ENCODE assay signal across 23 cellular contexts in the genomic region with DNA sequence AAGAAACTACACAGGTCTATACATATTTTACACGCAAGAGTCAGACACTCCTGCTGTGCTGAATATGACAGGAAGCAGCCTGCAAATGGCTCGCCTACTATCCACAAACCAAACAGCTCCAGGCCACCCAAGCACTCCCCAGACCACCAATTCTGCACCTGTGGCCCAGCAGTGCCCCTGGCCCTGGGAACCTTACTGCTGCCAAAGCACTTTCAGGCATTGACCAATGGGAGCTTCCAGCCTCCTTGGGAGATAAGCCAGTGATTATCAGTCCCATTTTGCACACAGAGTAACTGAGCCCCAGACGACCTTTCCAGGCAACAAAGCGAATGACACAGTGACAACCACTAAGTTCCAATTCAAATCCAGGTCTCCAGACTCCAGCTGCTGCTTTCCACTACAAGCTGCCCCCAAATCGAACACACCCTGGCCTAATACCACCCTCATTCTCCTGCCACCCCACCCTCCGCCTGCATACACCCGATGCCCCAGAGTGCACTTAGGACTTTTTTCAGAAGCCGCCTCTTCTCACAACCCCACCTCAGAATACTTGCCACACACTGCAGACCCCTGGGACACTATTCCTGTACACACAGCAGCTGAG.
A peak's percentile ranks its signal among the peaks of the same experiment; 100 is the strongest.
DNase-seq lines count a peak whose midpoint lies in the region; ATAC-seq and TF ChIP-seq lines count a peak whose summit lies in the region.
"Had no signal": no experiment of that assay in that cellular context is flagged by ENCODE, and none has a peak within 500 bp of the region (broad histone marks: within the 10 kb centered on the region; RNA-seq: fewer than 3 reads in every experiment).

No MANE protein-coding gene starts in this region.

- H3K4me2 ChIP-seq in HCT116 (ENCODE audit: low read length) (peak overlapping the region; percentile 70), hepatocyte (peak overlapping the region; percentile 84), osteoblast (ENCODE audit: insufficient read depth, low read length) (no peak overlapping the region)

- no peak for TF ChIP-seq RAD21 in HCT116 (IDR thresholded peaks at IDR 0.05; ENCODE audit: low read depth)

- no peak overlapping the region for H3K4me3 Mint-ChIP-seq in chondrocyte (ENCODE audit: unreplicated experiment)
- H3K4me3 Mint-ChIP-seq: activated CD8-positive, alpha-beta memory T cell treated with anti-CD3 and anti-CD28 coated beads, Interleukin-2, amount 10 ng/mL, durations not matched to agents 7 days and 5 days; activated naive CD8-positive, alpha-beta T cell treated with anti-CD3 and anti-CD28 coated beads, Interleukin-2, amount 50 U/mL, for 24 hours; CD4-positive, alpha-beta T cell; stimulated activated naive CD8-positive, alpha-beta T cell treated with anti-CD3 and anti-CD28 coated beads, Interleukin-15, Interleukin-2, amounts not matched to agents 100 ng/mL and 50 ng/mL, for 24 hours had no signal

- intact Hi-C loops in HCT116 (cut with micrococcal nuclease) = no loop called here
- intact Hi-C loops in mucosa of descending colon (cut with DNase I, micrococcal nuclease) = no loop called here

- in situ Hi-C loops in ACHN (cut with HindIII; ENCODE audit: low pct_ligation_motif_present, low pct_unique_long_range_greater_than_20kb, low sequenced_read_pairs) = loop anchor here (25.0 kb wide), 1 partner anchor 298 kb away; no protein-coding TSS in a partner anchor

- peaks cover 32% of the 10 kb centered on the region for H3K27me3 Mint-ChIP-seq in chondrocyte (ENCODE audit: low read depth)

- H3K36me3 ChIP-seq in HCT116 (ENCODE audit: control insufficient read depth in 1 of 2, insufficient read depth in 2 of 2, low read length in 2 of 2) (no peaks in the 10 kb centered on the region), SK-N-MC (ENCODE audit: insufficient read depth, low read length) (no peaks in the 10 kb centered on the region), hepatocyte (replicated peaks; ENCODE audit: insufficient read depth, low read depth) (no peaks in the 10 kb centered on the region), osteoblast (ENCODE audit: insufficient read depth, low read length) (no peaks in the 10 kb centered on the region), mucosa of descending colon (ENCODE audit: low read depth) (no peaks in the 10 kb centered on the region)
- H3K36me3 ChIP-seq: neutrophil, WERI-Rb-1 had no signal

- WGBS in hepatocyte (ENCODE audit: low lambda C conversion rate, missing lambda C conversion rate) = 72% methylated on average over 8 of the region's 8 CpGs

- ATAC-seq in HCT116 = no peak
- ATAC-seq in mucosa of descending colon = no peak
- ATAC-seq: activated CD8-positive, alpha-beta memory T cell treated with anti-CD3 and anti-CD28 coated beads, Interleukin-2, amount 10 ng/mL, durations not matched to agents 7 days and 5 days; activated naive CD8-positive, alpha-beta T cell treated with anti-CD3 and anti-CD28 coated beads, Interleukin-2, amount 50 U/mL, for 24 hours; K562 had no signal

- BruUV-seq in HCT116 (replicated peaks; lab: Mats Ljungman, UMichigan) = TSS peak; percentile 33

- H3K9me3 ChIP-seq in HCT116 (ENCODE audit: control insufficient read depth in 1 of 2, insufficient read depth in 1 of 2, low read depth in 1 of 2, low read length in 2 of 2) = no peaks in the 10 kb centered on the region
- H3K9me3 ChIP-seq in SK-N-MC (ENCODE audit: low read depth, low read length) = no peaks in the 10 kb centered on the region
- no peaks in the 10 kb centered on the region for H3K9me3 ChIP-seq in hepatocyte (ENCODE audit: low read depth)
- H3K9me3 ChIP-seq in osteoblast (ENCODE audit: low read depth, low read length) = no peaks in the 10 kb centered on the region
- H3K9me3 ChIP-seq in mucosa of descending colon = no peaks in the 10 kb centered on the region
- H3K9me3 ChIP-seq: neutrophil had no signal

- H3K27ac ChIP-seq in HCT116 (ENCODE audit: low read depth, low read length) (no peak overlapping the region), SK-N-MC (no peak overlapping the region), hepatocyte (no peak overlapping the region), osteoblast (ENCODE audit: low read depth, low read length) (no peak overlapping the region)
- H3K27ac ChIP-seq: neutrophil, WERI-Rb-1 had no signal

- H3K27me3 ChIP-seq in HCT116 (ENCODE audit: insufficient read depth, low read length) = no peaks in the 10 kb centered on the region
- peaks cover 64% of the 10 kb centered on the region for H3K27me3 ChIP-seq in hepatocyte
- H3K27me3 ChIP-seq in osteoblast (ENCODE audit: insufficient read depth, low read length) = peaks cover 35% of the 10 kb centered on the region

- H3K9ac ChIP-seq in HCT116 (ENCODE audit: low read length) = 0 out of 2 replicates have a peak overlapping the region, but pooled peaks have one; percentile 54
- no peak overlapping the region for H3K9ac ChIP-seq in SK-N-MC (ENCODE audit: insufficient read length)

- H3K9me3 Mint-ChIP-seq in chondrocyte (ENCODE audit: low read depth) = no peaks in the 10 kb centered on the region
- H3K9me3 Mint-ChIP-seq: activated naive CD8-positive, alpha-beta T cell treated with anti-CD3 and anti-CD28 coated beads, Interleukin-2, amount 50 U/mL, for 24 hours; CD4-positive, alpha-beta T cell; stimulated activated naive CD8-positive, alpha-beta T cell treated with anti-CD3 and anti-CD28 coated beads, Interleukin-15, Interleukin-2, amounts not matched to agents 100 ng/mL and 50 ng/mL, for 24 hours had no signal

- H4K20me1 ChIP-seq in HCT116 (ENCODE audit: insufficient read depth) (no peaks in the 10 kb centered on the region), hepatocyte (ENCODE audit: insufficient read depth, poor library complexity, severe bottlenecking) (no peaks in the 10 kb centered on the region), osteoblast (ENCODE audit: insufficient read depth, low read length) (no peaks in the 10 kb centered on the region)

- CTCF ChIA-PET in HCT116 (lab: Charles Lee) = no interaction called here

- H2AFZ ChIP-seq in HCT116 (ENCODE audit: low read depth, low read length, poor library complexity, severe bottlenecking) (no peak overlapping the region), hepatocyte (no peak overlapping the region), osteoblast (ENCODE audit: low read length) (no peak overlapping the region)

- DNase-seq in HCT116 (ENCODE audit: low read depth, low spot score) = no peak
- no peak for DNase-seq in SK-N-MC (ENCODE audit: low read depth, low spot score)
- no peak for DNase-seq in hepatocyte (ENCODE audit: low spot score)
- DNase-seq in osteoblast (ENCODE audit: insufficient read length, low spot score, missing footprints) = peak; percentile 72
- DNase-seq in chondrocyte (ENCODE audit: low spot score) = no peak
- DNase-seq in NCI-H1930 (lab: John Stamatoyannopoulos, UW) = no peak
- DNase-seq in ACHN = no peak
- no peak for DNase-seq in mucosa of descending colon
- DNase-seq: activated CD4-positive, alpha-beta T cell treated with anti-CD3 and anti-CD28 coated beads, Interleukin-2, amount 50 U/mL, for 1 hour; activated CD8-positive, alpha-beta memory T cell treated with anti-CD3 and anti-CD28 coated beads, Interleukin-2, amount 10 ng/mL, durations not matched to agents 7 days and 5 days; activated naive CD8-positive, alpha-beta T cell treated with anti-CD3 and anti-CD28 coated beads, Interleukin-2, amount 50 U/mL, for 24 hours; activated T-cell treated with anti-CD3 and anti-CD28 coated beads, Interleukin-2, amount 50 U/mL, for 48 hours; CD4-positive, alpha-beta T cell; cerebellar nuclear complex; DMS 273 treated with DMSO at 0.1 percent for 48 hours; MM.1S; NCI-H774; OCI-M1; WERI-Rb-1 had no signal

- RAD21 ChIA-PET in HCT116 (lab: Charles Lee; ENCODE audit: low non-redundant PET in 1 of 2, low total read pairs in 2 of 2, uncharacterized antibody in 2 of 2, unreplicated experiment in 2 of 2) = no interaction called here

- TF ChIP-seq CTCF in HCT116 (IDR thresholded peaks at IDR 0.05 in 2 of 3, conservative IDR thresholded peaks at IDR 0.05 in 1 of 3; ENCODE audit: borderline replicate concordance in 1 of 3, insufficient read depth in 1 of 3, low read depth in 2 of 3, low read length in 2 of 3) (no peak), hepatocyte (IDR thresholded peaks at IDR 0.05; ENCODE audit: poor library complexity) (no peak), osteoblast (IDR thresholded peaks at IDR 0.05; ENCODE audit: extremely low read depth, low read depth, low read length) (no peak), chondrocyte (IDR thresholded peaks at IDR 0.05) (no peak), mucosa of descending colon (IDR thresholded peaks at IDR 0.05) (no peak)

- H3K4me1 Mint-ChIP-seq in chondrocyte (ENCODE audit: low read depth) = peaks cover 3% of the 10 kb centered on the region
- H3K4me1 Mint-ChIP-seq: activated CD8-positive, alpha-beta memory T cell treated with anti-CD3 and anti-CD28 coated beads, Interleukin-2, amount 10 ng/mL, durations not matched to agents 7 days and 5 days had no signal

- H3K36me3 Mint-ChIP-seq in chondrocyte (ENCODE audit: low read depth) = no peaks in the 10 kb centered on the region
- H3K36me3 Mint-ChIP-seq: activated CD8-positive, alpha-beta memory T cell treated with anti-CD3 and anti-CD28 coated beads, Interleukin-2, amount 10 ng/mL, durations not matched to agents 7 days and 5 days had no signal

- H3K4me1 ChIP-seq in HCT116 (ENCODE audit: control insufficient read depth in 1 of 2, insufficient read depth in 2 of 2, low read length in 2 of 2) = peaks cover 0 to 3% of the 10 kb centered on the region in 2 experiments; a peak in 1 of 4 replicates
- peaks cover 2% of the 10 kb centered on the region for H3K4me1 ChIP-seq in hepatocyte (ENCODE audit: insufficient read depth)
- no peaks in the 10 kb centered on the region for H3K4me1 ChIP-seq in osteoblast (ENCODE audit: insufficient read depth, low read length)
- H3K4me1 ChIP-seq in mucosa of descending colon (ENCODE audit: low read depth) = no peaks in the 10 kb centered on the region

- POLR2A ChIA-PET in HCT116 (lab: Charles Lee) = no interaction called here

- no peak for TF ChIP-seq POLR2A in HCT116 (IDR thresholded peaks at IDR 0.05; ENCODE audit: borderline replicate concordance, extremely low read depth, insufficient read depth, insufficient read length)

- H3K79me2 ChIP-seq in HCT116 (ENCODE audit: insufficient read depth, low read length) (no peaks in the 10 kb centered on the region), hepatocyte (no peaks in the 10 kb centered on the region), osteoblast (ENCODE audit: insufficient read depth, low read length) (no peaks in the 10 kb centered on the region)

- H3K4me3 ChIP-seq in HCT116 (replicated peaks in 1 of 2; ENCODE audit: low read depth in 1 of 2, low read length in 2 of 2) (peak overlapping the region; percentile 47 to 60), SK-N-MC (peak overlapping the region; percentile 64), hepatocyte (no peak overlapping the region), osteoblast (ENCODE audit: insufficient read depth, low read length) (no peak overlapping the region), mucosa of descending colon (no peak overlapping the region)
- H3K4me3 ChIP-seq: K562, lung had no signal

- no peak overlapping the region for H3K27ac Mint-ChIP-seq in chondrocyte (ENCODE audit: unreplicated experiment)
- H3K27ac Mint-ChIP-seq: activated CD8-positive, alpha-beta memory T cell treated with anti-CD3 and anti-CD28 coated beads, Interleukin-2, amount 10 ng/mL, durations not matched to agents 7 days and 5 days; activated naive CD8-positive, alpha-beta T cell treated with anti-CD3 and anti-CD28 coated beads, Interleukin-2, amount 50 U/mL, for 24 hours; CD4-positive, alpha-beta T cell; stimulated activated naive CD8-positive, alpha-beta T cell treated with anti-CD3 and anti-CD28 coated beads, Interleukin-15, Interleukin-2, amounts not matched to agents 100 ng/mL and 50 ng/mL, for 24 hours had no signal

- H3K9me2 ChIP-seq in HCT116 (ENCODE audit: insufficient read depth) (no peaks in the 10 kb centered on the region), hepatocyte (replicated peaks; ENCODE audit: insufficient read depth) (no peaks in the 10 kb centered on the region)

Comparison
In these comparisons a context has a peak if more than half of its experiments do, and no peak if none do; other contexts are left out.
1. H3K4me3 ChIP-seq: peak in HCT116 (2 of 2) and SK-N-MC (single experiment); none in hepatocyte (single experiment), osteoblast (single experiment) and mucosa of descending colon (single experiment).